In the genomic region with DNA sequence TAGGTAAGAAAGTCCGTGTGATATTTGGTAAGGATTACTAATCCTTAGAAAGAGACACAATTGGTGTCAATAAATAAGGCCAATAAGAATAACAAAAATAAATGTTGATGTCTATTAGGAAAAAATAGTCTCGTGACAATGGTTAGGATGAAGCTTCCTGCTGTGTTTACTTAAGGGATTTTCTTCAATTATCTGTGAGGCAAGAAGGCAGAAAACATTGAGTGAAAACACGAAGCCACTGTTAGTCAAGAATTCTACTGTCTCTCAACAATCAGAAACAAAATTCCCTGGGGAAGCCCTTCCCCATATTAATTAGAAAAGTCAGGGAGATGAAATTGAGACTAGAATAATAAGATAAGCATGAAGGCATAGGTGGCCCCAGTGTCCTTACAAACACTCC, we compare ENCODE assay signal across 19 cellular contexts.
"Had no signal": no experiment of that assay in that cellular context is flagged by ENCODE, and none has a peak within 500 bp of the region (broad histone marks: within the 10 kb centered on the region; RNA-seq: fewer than 3 reads in every experiment).

No MANE protein-coding gene starts in this region.

- H3K27me3 ChIP-seq: gastrocnemius medialis, transverse colon had no signal

- H3K4me3 ChIP-seq: coronary artery, gastrocnemius medialis, heart right ventricle, mucosa of descending colon, skin epidermis, stomach, thoracic aorta, transverse colon had no signal

- H3K9me3 ChIP-seq: gastrocnemius medialis, heart right ventricle, mucosa of descending colon, neutrophil, stomach, thoracic aorta, transverse colon had no signal

- H3K36me3 ChIP-seq: gastrocnemius medialis, heart right ventricle, neutrophil, stomach, thoracic aorta, transverse colon had no signal

- H3K4me1 ChIP-seq: gastrocnemius medialis, heart right ventricle, stomach had no signal

- DNase-seq: effector CD4-positive, alpha-beta T cell; gastrocnemius medialis; heart right ventricle; hypothalamus; islet precursor cell; mammary epithelial cell; mucosa of descending colon; naive thymus-derived CD8-positive, alpha-beta T cell; stimulated activated CD4-positive, alpha-beta T cell treated with anti-CD3 and anti-CD28 coated beads, Interleukin-2, amount 100 ng/mL, for 24 hours; stimulated activated naive CD4-positive, alpha-beta T cell; stomach; substantia nigra; transverse colon had no signal

- H3K27ac ChIP-seq: coronary artery, gastrocnemius medialis, heart right ventricle, neutrophil, skin epidermis, stomach, thoracic aorta, transverse colon had no signal

- ATAC-seq: gastrocnemius medialis; heart right ventricle; left lobe of liver; mucosa of descending colon; naive thymus-derived CD8-positive, alpha-beta T cell; sciatic nerve had no signal
